Comparison of ENCODE assay signal across 24 cellular contexts in the genomic region with DNA sequence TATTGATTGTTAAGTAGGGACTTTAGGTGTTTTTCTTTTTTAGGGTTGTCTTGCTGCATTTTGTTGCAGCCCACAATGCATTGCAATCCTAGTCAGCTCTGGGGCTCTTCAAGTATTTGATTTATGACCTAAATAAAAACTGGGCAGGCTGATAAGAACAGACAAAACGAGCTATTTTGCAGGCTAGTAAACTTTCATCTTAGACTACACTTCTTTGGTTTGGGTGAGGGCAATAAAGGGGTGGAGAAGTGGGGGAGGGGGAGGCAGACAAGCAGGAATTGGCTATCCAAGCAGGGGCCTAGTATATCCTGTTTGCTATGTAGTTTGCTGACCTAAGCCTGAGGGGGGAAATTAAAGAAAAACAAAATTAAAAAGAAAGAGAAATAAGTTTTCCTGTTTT. TPM values are rescaled to one million over a fixed set of nuclear protein-coding genes. Genes with fewer than 3 reads are reported as not detected.
DNase-seq lines count a peak whose midpoint lies in the region; ATAC-seq, FAIRE-seq and TF ChIP-seq lines count a peak whose summit lies in the region.
"Had no signal": no experiment of that assay in that cellular context is flagged by ENCODE, and none has a peak within 500 bp of the region (broad histone marks: within the 10 kb centered on the region; RNA-seq: fewer than 3 reads in every experiment).

No MANE protein-coding gene starts in this region.

- TF ChIP-seq POLR2A in Peyer's patch (IDR thresholded peaks at IDR 0.05): no peak

- H3K4me1 ChIP-seq in GM23248 (ENCODE audit: insufficient read depth) (peaks cover 34% of the 10 kb centered on the region), Peyer's patch (peaks cover 0 to 31% (median 0%) of the 10 kb centered on the region in 4 donors), keratinocyte (ENCODE audit: control insufficient read depth, extremely low read depth, insufficient read depth, low read length) (peaks cover 42% of the 10 kb centered on the region), rectal smooth muscle tissue (ENCODE audit: control insufficient read depth, insufficient read depth, low read length) (peaks cover 14% of the 10 kb centered on the region)
- H3K4me1 ChIP-seq: BE2C, spleen had no signal

- H3K27me3 ChIP-seq in GM23248 (replicated peaks; ENCODE audit: insufficient read depth): no peaks in the 10 kb centered on the region
- no peaks in the 10 kb centered on the region for H3K27me3 ChIP-seq in Peyer's patch
- no peaks in the 10 kb centered on the region for H3K27me3 ChIP-seq in keratinocyte (ENCODE audit: control insufficient read depth, extremely low read depth, insufficient read depth, low read length)
- no peaks in the 10 kb centered on the region for H3K27me3 ChIP-seq in rectal smooth muscle tissue (ENCODE audit: control insufficient read depth, insufficient read depth, low read length)
- H3K27me3 ChIP-seq in brain microvascular endothelial cell (replicated peaks): no peaks in the 10 kb centered on the region
- H3K27me3 ChIP-seq: BE2C, SJSA1, spleen had no signal

- in situ Hi-C loops in GM23248 (cut with MboI) (no loop called here), brain microvascular endothelial cell (cut with HindIII; ENCODE audit: low pct_ligation_motif_present, low sequenced_read_pairs) (no loop called here)

- H3K9me1 ChIP-seq in keratinocyte (ENCODE audit: control insufficient read depth, extremely low read depth, insufficient read depth, low read length): no peaks in the 10 kb centered on the region

- H4K20me1 ChIP-seq in GM23248 (ENCODE audit: insufficient read depth) (no peaks in the 10 kb centered on the region), keratinocyte (ENCODE audit: control insufficient read depth, extremely low read depth, insufficient read depth, low read length) (no peaks in the 10 kb centered on the region)

- H3K4me3 ChIP-seq in GM23248 (no peak overlapping the region), Peyer's patch (no peak overlapping the region), keratinocyte (ENCODE audit: control insufficient read depth in 2 of 3, extremely low read depth in 1 of 3, insufficient read depth in 2 of 3, low read depth in 1 of 3, low read length in 3 of 3) (peak overlapping the region in 1 of 3 experiments; percentile 20), rectal smooth muscle tissue (ENCODE audit: low read length) (no peak overlapping the region), brain microvascular endothelial cell (ENCODE audit: low read depth, low read length) (no peak overlapping the region)
- H3K4me3 ChIP-seq: A549, coronary artery, SJSA1, spleen had no signal

- H2AFZ ChIP-seq in GM23248 (peak overlapping the region; percentile 12; the same call in 1 of the 2 replicates), keratinocyte (ENCODE audit: control insufficient read depth, low read length) (peak overlapping the region; percentile 42)

- 0 to 9% methylated on average over 1 of the region's 1 CpG for WGBS in GM23248 (ENCODE audit: low coverage in 1 of 2, low lambda C conversion rate in 2 of 2, missing lambda C conversion rate in 2 of 2), 2 experiments

- no peak for FAIRE-seq in keratinocyte (lab: Jason Lieb, UNC)
- FAIRE-seq: A549 had no signal

- TF ChIP-seq CTCF in Peyer's patch (IDR thresholded peaks at IDR 0.05): no peak
- TF ChIP-seq CTCF in keratinocyte (optimal IDR thresholded peaks at IDR 0.05 in 1 of 3, IDR thresholded peaks at IDR 0.05 in 1 of 3, conservative IDR thresholded peaks at IDR 0.05 in 1 of 3; ENCODE audit: extremely low read depth in 1 of 3, insufficient read depth in 2 of 3, low read length in 3 of 3): no peak
- TF ChIP-seq CTCF in brain microvascular endothelial cell (IDR thresholded peaks at IDR 0.05; ENCODE audit: low read depth, low read length, missing control alignments): no peak

- no peaks in the 10 kb centered on the region for H3K9me2 ChIP-seq in GM23248 (ENCODE audit: insufficient read depth)

- no peak overlapping the region for H3K4me2 ChIP-seq in GM23248 (ENCODE audit: unreplicated experiment)
- H3K4me2 ChIP-seq in keratinocyte (ENCODE audit: control insufficient read depth, extremely low read depth, insufficient read depth, low read depth, low read length): peak overlapping the region; percentile 77
- H3K4me2 ChIP-seq: A549 had no signal

- H3K36me3 ChIP-seq in GM23248 (ENCODE audit: low read depth) (no peaks in the 10 kb centered on the region), Peyer's patch (no peaks in the 10 kb centered on the region), keratinocyte (ENCODE audit: control insufficient read depth in 2 of 2, extremely low read depth in 1 of 2, insufficient read depth in 2 of 2, low read length in 2 of 2) (no peaks in the 10 kb centered on the region), rectal smooth muscle tissue (ENCODE audit: control insufficient read depth, insufficient read depth, low read length) (no peaks in the 10 kb centered on the region), brain microvascular endothelial cell (replicated peaks) (no peaks in the 10 kb centered on the region)
- H3K36me3 ChIP-seq: BE2C, SJSA1, spleen had no signal

- dilution Hi-C loops in keratinocyte (cut with MboI; ENCODE audit: extremely low pct_ligation_motif_present, low sequenced_read_pairs): no loop called here

- DNase-seq in GM23248: no peak
- DNase-seq in Peyer's patch: peak in 1 of 3 donors; percentile 58
- DNase-seq in keratinocyte (ENCODE audit: low read depth, low spot score): no peak
- no peak for DNase-seq in brain microvascular endothelial cell
- DNase-seq: activated CD4-positive, alpha-beta T cell treated with anti-CD3 and anti-CD28 coated beads, Interleukin-2, amount 10 ng/mL, durations not matched to agents 24 days and 14 days; BE2C; hippocampal formation; IMR-90; islet precursor cell; NCI-H2227 treated with DMSO at 0.1 percent for 48 hours; NCI-H774; spleen had no signal

- 0 out of 2 replicates have a peak, but pooled peaks cover 15% of the 10 kb centered on the region for H3F3A ChIP-seq in GM23248 (ENCODE audit: insufficient read depth)

- peak overlapping the region; percentile 38 for H3K27ac ChIP-seq in GM23248
- H3K27ac ChIP-seq in Peyer's patch: peak overlapping the region in 3 of 4 donors; percentile 25 to 69 (median 69)
- peak overlapping the region; percentile 97 for H3K27ac ChIP-seq in keratinocyte (ENCODE audit: control insufficient read depth, insufficient read depth, low read length)
- H3K27ac ChIP-seq in rectal smooth muscle tissue (ENCODE audit: low read depth, low read length): peak overlapping the region; percentile 79
- H3K27ac ChIP-seq in brain microvascular endothelial cell: no peak overlapping the region
- H3K27ac ChIP-seq: coronary artery, HL-60, SJSA1, spleen had no signal

- H3K9ac ChIP-seq in GM23248: no peak overlapping the region
- peak overlapping the region; percentile 69 for H3K9ac ChIP-seq in keratinocyte (ENCODE audit: control insufficient read depth, extremely low read depth, insufficient read depth, low read length)
- no peak overlapping the region for H3K9ac ChIP-seq in rectal smooth muscle tissue (ENCODE audit: low read length)

- H3K79me2 ChIP-seq in GM23248 (ENCODE audit: insufficient read depth): no peaks in the 10 kb centered on the region
- no peaks in the 10 kb centered on the region for H3K79me2 ChIP-seq in keratinocyte (ENCODE audit: control insufficient read depth, insufficient read depth, low read length)

- no peaks in the 10 kb centered on the region for H3K9me3 ChIP-seq in GM23248 (ENCODE audit: low read depth)
- no peaks in the 10 kb centered on the region for H3K9me3 ChIP-seq in Peyer's patch
- no peaks in the 10 kb centered on the region for H3K9me3 ChIP-seq in keratinocyte (ENCODE audit: control insufficient read depth, low read depth, low read length)
- H3K9me3 ChIP-seq: A549, BE2C, SJSA1, spleen had no signal

- ATAC-seq in GM21723 (IDR thresholded peaks at IDR 0.05; ENCODE audit: unreplicated experiment) (no peak), HG03108 (IDR thresholded peaks at IDR 0.05; ENCODE audit: unreplicated experiment) (no peak), HG03571 (IDR thresholded peaks at IDR 0.05; ENCODE audit: unreplicated experiment) (no peak)
- ATAC-seq: A549 had no signal

RNA-seq across cellular contexts. Expression of a gene that starts 24.5 kb away (rescaled TPM):
- total RNA-seq in GM23248 (2014; rRNA removed; shearing (Covaris generic)): not detected in 2 replicates
- polyA plus RNA-seq in GM23248 (2016; fragmentation: Nextera tagmentation; extraction: Ambion mirVana) (not detected in 2 replicates), keratinocyte (473 to 1,046 TPM (median 833 TPM) in 3 replicates)
- total RNA-seq in Peyer's patch: 10 to 100 TPM in 2 of 4 donors, 1 to 10 TPM in 2; 5.2 to 26.1 (median 14.7) TPM
- 893 TPM for polyA plus RNA-seq in keratinocyte (2011; ENCODE audit: low read depth)
- 409 and 854 TPM in 2 replicates for polyA plus RNA-seq in keratinocyte (2011; cell fraction: cytosol; rRNA removed)
- polyA plus RNA-seq in keratinocyte (2011; cell fraction: nucleus; rRNA removed): 649 and 704 TPM in 2 replicates
- 411 and 634 TPM in 2 replicates for polyA plus RNA-seq in keratinocyte (2012; ENCODE audit: low replicate concordance)
- 161 to 710 TPM (median 697 TPM) in 3 replicates for polyA minus RNA-seq in keratinocyte
- polyA minus RNA-seq in keratinocyte (2011; cell fraction: cytosol; rRNA and poly(A)+ RNA removed): 416 TPM
- polyA minus RNA-seq in keratinocyte (2011; cell fraction: nucleus; rRNA and poly(A)+ RNA removed): 521 and 945 TPM in 2 replicates
- total RNA-seq: activated CD4-positive, alpha-beta T cell treated with anti-CD3 and anti-CD28 coated beads, Interleukin-2, amount 10 ng/mL, durations not matched to agents 24 days and 14 days; IMR-90; OCI-LY7; posterior vena cava; SJSA1; spleen; T-helper 1 cell treated with Interleukin-12 subunit alpha and Interleukin-12 subunit beta and Interleukin-4 antibody, amounts not matched to agents 30 ng/mL and 1 ng/mL, for 36 hours had no signal
- polyA plus RNA-seq: IMR-90, neural cell had no signal

RNA-seq across cellular contexts. Expression of a gene that starts 30.0 kb away (rescaled TPM):
- 42.4 and 45.5 TPM in 2 replicates for total RNA-seq in GM23248 (2014; rRNA removed; shearing (Covaris generic))
- polyA plus RNA-seq in GM23248 (2016; fragmentation: Nextera tagmentation; extraction: Ambion mirVana) (43.3 and 49.2 TPM in 2 replicates), keratinocyte (45.7 to 65.3 TPM (median 54.9 TPM) in 3 replicates)
- 10 to 100 TPM; 34.7 to 68.7 (median 47.0) TPM for total RNA-seq in Peyer's patch
- 311 TPM for polyA plus RNA-seq in keratinocyte (2011; ENCODE audit: low read depth)
- 39.0 and 67.0 TPM in 2 replicates for polyA plus RNA-seq in keratinocyte (2011; cell fraction: cytosol; rRNA removed)
- polyA plus RNA-seq in keratinocyte (2011; cell fraction: nucleus; rRNA removed): 43.0 and 57.6 TPM in 2 replicates
- 52.6 and 69.5 TPM in 2 replicates for polyA plus RNA-seq in keratinocyte (2012; ENCODE audit: low replicate concordance)
- polyA minus RNA-seq in keratinocyte: 24.1 to 38.5 TPM (median 36.9 TPM) in 3 replicates
- 78.7 TPM for polyA minus RNA-seq in keratinocyte (2011; cell fraction: cytosol; rRNA and poly(A)+ RNA removed)
- 47.6 and 68.5 TPM in 2 replicates for polyA minus RNA-seq in keratinocyte (2011; cell fraction: nucleus; rRNA and poly(A)+ RNA removed)
